Comparison of ENCODE assay signal across 16 cellular contexts in genomic region chr9:69326261-69326660, GRCh38. TPM values are rescaled to one million over a fixed set of nuclear protein-coding genes. Genes with fewer than 3 reads are reported as not detected.
DNase-seq lines count a peak whose midpoint lies in the region; ATAC-seq, FAIRE-seq and TF ChIP-seq lines count a peak whose summit lies in the region.
"Had no signal": no experiment of that assay in that cellular context is flagged by ENCODE, and none has a peak within 500 bp of the region (broad histone marks: within the 10 kb centered on the region; RNA-seq: fewer than 3 reads in every experiment).

No MANE protein-coding gene starts in this region.

- H3F3A ChIP-seq in GM23338 (replicated peaks; ENCODE audit: low read depth), result no peaks in the 10 kb centered on the region

- ATAC-seq in GM23338, result no peak

- H3K36me3 Mint-ChIP-seq in GM23338 (ENCODE audit: low read depth) (no peaks in the 10 kb centered on the region), MCF 10A (ENCODE audit: insufficient read depth, unreplicated experiment) (no peaks in the 10 kb centered on the region)
- H3K36me3 Mint-ChIP-seq: naive B cell had no signal

- POLR2A ChIA-PET in MCF 10A (lab: Yijun Ruan, JAX), result interaction anchor here (1.2 kb wide), 1 partner anchor 8 kb away, joined by 3 read pairs; no protein-coding TSS in a partner anchor

- no peak overlapping the region for H3K27ac ChIP-seq in GM23338 (ENCODE audit: low read depth)
- H3K27ac ChIP-seq: foreskin keratinocyte had no signal

- no peak for TF ChIP-seq CTCF in GM23338 (conservative IDR thresholded peaks at IDR 0.05; ENCODE audit: low read depth in 2 of 2)
- no peak for TF ChIP-seq CTCF in MCF 10A (IDR thresholded peaks at IDR 0.05; ENCODE audit: unreplicated experiment)

- H3K4me3 Mint-ChIP-seq in GM23338 (peak overlapping the region; percentile 82), MCF 10A (ENCODE audit: unreplicated experiment) (peak overlapping the region; percentile 62)

- H3K27me3 Mint-ChIP-seq in GM23338 (ENCODE audit: insufficient read depth, low read depth, poor library complexity) (peaks cover 28% of the 10 kb centered on the region), MCF 10A (ENCODE audit: insufficient read depth, unreplicated experiment) (peaks cover 40% of the 10 kb centered on the region)

- peak overlapping the region; percentile 82 for H3K4me3 ChIP-seq in GM23338

- CTCF ChIA-PET in MCF 10A (lab: Yijun Ruan, JAX), result interaction anchor here (0.6 to 0.9 kb wide), 4 partner anchors 32 to 131 kb away, joined by 3 to 4 read pairs (median 3); no protein-coding TSS in a partner anchor

- H3K4me2 ChIP-seq in GM23338, result peak overlapping the region; percentile 86

- no peaks in the 10 kb centered on the region for H3K36me3 ChIP-seq in GM23338 (ENCODE audit: insufficient read depth)

- DNase-seq in GM23338 (ENCODE audit: low spot score) (peak; percentile 34), MCF 10A (ENCODE audit: unreplicated experiment) (no peak), hippocampal formation (lab: John Stamatoyannopoulos, UW) (peak; percentile 5 to 8), occipital lobe (lab: John Stamatoyannopoulos, UW) (peak; percentile 2), H4 (ENCODE audit: low spot score) (no peak), GM12892 (ENCODE audit: insufficient read length) (no peak), SW 1271 (lab: John Stamatoyannopoulos, UW) (no peak), NCI-H82 treated with DMSO at 0.1 percent for 48 hours (lab: John Stamatoyannopoulos, UW; ENCODE audit: unreplicated experiment) (no peak)
- DNase-seq: activated CD4-positive, CD25-positive, alpha-beta regulatory T cell; EL; foreskin keratinocyte; naive B cell; NCI-H2029; RPMI8226; stimulated activated CD4-positive, alpha-beta T cell treated with anti-CD3 and anti-CD28 coated beads, Interleukin-1b, Interleukin-23, amount 100 ng/mL, for 48 hours; stimulated activated naive CD8-positive, alpha-beta T cell treated with anti-CD3 and anti-CD28 coated beads, Interleukin-15, amount 100 ng/mL, for 72 hours had no signal

- H3K9me3 Mint-ChIP-seq in GM23338, result no peaks in the 10 kb centered on the region
- no peaks in the 10 kb centered on the region for H3K9me3 Mint-ChIP-seq in MCF 10A (ENCODE audit: unreplicated experiment)
- H3K9me3 Mint-ChIP-seq: naive B cell; stimulated activated naive CD8-positive, alpha-beta T cell treated with anti-CD3 and anti-CD28 coated beads, Interleukin-15, amount 100 ng/mL, for 72 hours had no signal

- H2AFZ ChIP-seq in GM23338, result no peak overlapping the region

- H3K27ac Mint-ChIP-seq in GM23338 (no peak overlapping the region), MCF 10A (ENCODE audit: low read depth, unreplicated experiment) (no peak overlapping the region)

- BruUV-seq in MCF 10A (replicated peaks; lab: Mats Ljungman, UMichigan), result no TSS peak

- no peak for TF ChIP-seq POLR2A in GM12892 (IDR thresholded peaks at IDR 0.05; ENCODE audit: low read depth, low read length)

- H3K4me1 ChIP-seq in GM23338 (ENCODE audit: insufficient read depth), result no peaks in the 10 kb centered on the region

- H3K9me2 ChIP-seq in GM23338 (ENCODE audit: insufficient read depth), result no peaks in the 10 kb centered on the region

- intact Hi-C loops in MCF 10A (cut with micrococcal nuclease), result no loop called here

- peaks cover 16% of the 10 kb centered on the region; the same call in 1 of the 2 replicates for H3K79me2 ChIP-seq in GM23338 (replicated peaks; ENCODE audit: insufficient read depth)

- no peak for FAIRE-seq in GM12892 (lab: Jason Lieb, UNC)

- peaks cover 40% of the 10 kb centered on the region for H3K27me3 ChIP-seq in GM23338 (ENCODE audit: insufficient read depth)

- no peaks in the 10 kb centered on the region for H4K20me1 ChIP-seq in GM23338 (replicated peaks; ENCODE audit: insufficient read depth)

- H3K4me1 Mint-ChIP-seq in GM23338, result peaks cover 10% of the 10 kb centered on the region
- no peaks in the 10 kb centered on the region for H3K4me1 Mint-ChIP-seq in MCF 10A (ENCODE audit: insufficient read depth, unreplicated experiment)

TF ChIP-seq in GM23338, 12 proteins besides CTCF, POLR2A, EP300 and RAD21:
- no peak for TF ChIP-seq POLR2AphosphoS5 (IDR thresholded peaks at IDR 0.05; ENCODE audit: low read depth)

RNA-seq across cellular contexts. Expression of gene ENTREP1, which starts 1.2 kb away (rescaled TPM):
- total RNA-seq in GM23338 (2014; rRNA removed; shearing (Covaris generic)), result 10.0 and 11.6 TPM in 2 replicates
- polyA plus RNA-seq in GM23338 (2016; fragmentation: Nextera tagmentation; extraction: Ambion mirVana), result 5.7 and 5.8 TPM in 2 replicates
- total RNA-seq in MCF 10A (2022) (0.35 and 0.74 TPM in 2 replicates), occipital lobe (1.4 TPM)
- 0.08 TPM in 1 of 2 replicates, not detected in the other for total RNA-seq in H4 (2014; rRNA removed; shearing (Covaris generic))
- polyA plus RNA-seq in GM12892 (2012; ENCODE audit: missing spikeins), result not detected

Comparison
In these comparisons a context has a peak if more than half of its experiments do, and no peak if none do; other contexts are left out.
1. DNase-seq: peak in GM23338 (single experiment), hippocampal formation (2 of 2) and occipital lobe (single experiment); none in MCF 10A (single experiment), H4 (single experiment), GM12892 (single experiment), SW 1271 (0 of 2) and NCI-H82 treated with DMSO at 0.1 percent for 48 hours (single experiment).